21 cellular contexts compared by ENCODE assay signal in the genomic region with DNA sequence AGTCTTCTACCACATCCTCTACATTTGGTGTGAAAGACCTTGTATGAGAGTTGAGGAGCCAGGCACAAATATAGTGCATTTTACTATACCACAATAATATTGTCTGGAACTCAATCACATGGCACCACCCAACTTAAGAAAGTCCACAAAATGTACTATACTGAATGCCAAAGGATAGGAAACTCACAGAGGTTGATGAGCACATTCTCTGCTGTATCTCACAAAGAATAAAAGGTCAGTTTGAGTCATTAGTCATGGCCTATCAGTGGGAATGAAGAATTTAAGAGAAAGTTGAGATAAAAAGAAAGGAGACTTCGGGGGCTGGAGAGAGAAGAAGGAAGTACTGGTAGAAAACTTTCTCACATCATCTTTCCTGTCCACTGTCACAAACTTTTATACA.
"Had no signal": no experiment of that assay in that cellular context is flagged by ENCODE, and none has a peak within 500 bp of the region (broad histone marks: within the 10 kb centered on the region; RNA-seq: fewer than 3 reads in every experiment).

No MANE protein-coding gene starts in this region.

- H3K27ac ChIP-seq: KMS-11, PC-9, Peyer's patch, SJCRH30 had no signal

- H3K36me3 ChIP-seq: Peyer's patch, SJCRH30 had no signal

- H3K4me3 Mint-ChIP-seq: IgD-negative memory B cell had no signal

- H3K9me3 Mint-ChIP-seq: IgD-negative memory B cell had no signal

- H3K4me1 ChIP-seq: Peyer's patch, SJCRH30 had no signal

- H3K27me3 Mint-ChIP-seq: IgD-negative memory B cell had no signal

- H3K4me1 Mint-ChIP-seq: IgD-negative memory B cell had no signal

- H3K27ac Mint-ChIP-seq: IgD-negative memory B cell had no signal

- DNase-seq: Kasumi-1; MM.1S; NCI-H1092 treated with DMSO at 0.1 percent for 48 hours; NCI-H1436; NCI-H187; NCI-H2029; NCI-H2081 treated with DMSO at 0.1 percent for 48 hours; NCI-H2171; NCI-H345; NCI-H446 treated with DMSO at 0.1 percent for 48 hours; NCI-H510A treated with DMSO at 0.1 percent for 48 hours; NCI-H526; NCI-H82; NK-92 treated with Interleukin-12 subunit alpha and Interleukin-12 subunit beta, amount 100 ng/mL, for 24 hours; PC-9; Peyer's patch; SHP77 treated with DMSO at 0.1 percent for 48 hours; SJCRH30 had no signal

- H3K27me3 ChIP-seq: Peyer's patch, SJCRH30 had no signal

- H3K36me3 Mint-ChIP-seq: IgD-negative memory B cell had no signal

- H3K9me3 ChIP-seq: Peyer's patch, SJCRH30 had no signal

- H3K4me3 ChIP-seq: K562, PC-9, Peyer's patch, SJCRH30 had no signal
